11 cellular contexts compared by ENCODE assay signal in the genomic region with DNA sequence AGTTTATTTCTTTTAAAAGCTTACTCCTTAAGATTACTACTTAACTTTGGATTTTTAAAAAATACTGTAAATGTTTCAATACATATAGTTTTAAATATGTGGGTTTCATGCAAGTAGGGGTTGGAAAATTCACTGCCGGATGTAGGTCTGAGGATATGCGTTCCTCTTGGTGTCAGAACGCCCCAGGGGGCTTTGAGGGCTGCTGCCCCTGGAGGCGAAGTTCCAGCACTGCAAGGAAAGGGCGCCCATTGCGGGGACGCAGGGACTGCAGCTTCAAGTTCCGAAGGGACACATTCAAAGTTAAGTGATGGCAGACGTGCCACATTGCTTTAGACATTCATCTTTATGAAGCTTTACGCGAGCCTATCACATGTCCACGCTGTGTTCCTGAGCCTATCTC.
A peak's percentile ranks its signal among the peaks of the same experiment; 100 is the strongest.
DNase-seq lines count a peak whose midpoint lies in the region; TF ChIP-seq lines count a peak whose summit lies in the region.
"Had no signal": no experiment of that assay in that cellular context is flagged by ENCODE, and none has a peak within 500 bp of the region (broad histone marks: within the 10 kb centered on the region; RNA-seq: fewer than 3 reads in every experiment).

No MANE protein-coding gene starts in this region.

- POLR2A ChIA-PET in BJ (lab: Charles Lee): no interaction called here

- H3K27ac Mint-ChIP-seq in immature natural killer cell: no peak overlapping the region

- H3K4me3 ChIP-seq in BJ (ENCODE audit: low read depth, low read length) (no peak overlapping the region), SJCRH30 (no peak overlapping the region)

- CTCF ChIA-PET in BJ (lab: Yijun Ruan, JAX): no interaction called here

- H3K27me3 Mint-ChIP-seq in immature natural killer cell (ENCODE audit: low read depth in 3 of 3): peaks cover 0 to 12% (median 7%) of the 10 kb centered on the region in 3 donors

- H3K4me3 Mint-ChIP-seq in immature natural killer cell: no peak overlapping the region

- no peaks in the 10 kb centered on the region for H3K9me3 ChIP-seq in SJCRH30 (replicated peaks)

- H3K4me1 ChIP-seq in SJCRH30: no peaks in the 10 kb centered on the region

- no peaks in the 10 kb centered on the region for H3K9me3 Mint-ChIP-seq in immature natural killer cell

- H3K4me1 Mint-ChIP-seq in immature natural killer cell: no peaks in the 10 kb centered on the region

- in situ Hi-C loops in GM13977 (cut with MboI; ENCODE audit: low pct_unique_long_range_greater_than_20kb, low sequenced_read_pairs, unreplicated experiment): no loop called here

- no peaks in the 10 kb centered on the region for H3K36me3 Mint-ChIP-seq in immature natural killer cell

- H3K27ac ChIP-seq in SJCRH30: no peak overlapping the region

- DNase-seq in BJ (ENCODE audit: low read depth) (no peak), GM13977 (ENCODE audit: low spot score) (no peak), SJCRH30 (peak; percentile 21 to 38), iPS-NIHi7 (ENCODE audit: extremely low spot score) (peak; percentile 82), retina (no peak), EL (no peak), OCI-M2 (lab: John Stamatoyannopoulos, UW; ENCODE audit: unreplicated experiment) (no peak), immature natural killer cell (no peak)
- DNase-seq: central memory CD4-positive, alpha-beta T cell; MV-4-11; right cardiac atrium had no signal

- H3K27me3 ChIP-seq in BJ (ENCODE audit: control insufficient read depth, insufficient read depth, low read length) (no peaks in the 10 kb centered on the region), SJCRH30 (peaks cover 4% of the 10 kb centered on the region; the same call in 1 of the 2 replicates)

- H3K36me3 ChIP-seq in BJ (ENCODE audit: control insufficient read depth, insufficient read depth, low read length) (no peaks in the 10 kb centered on the region), SJCRH30 (no peaks in the 10 kb centered on the region)

- TF ChIP-seq CTCF in BJ (IDR thresholded peaks at IDR 0.05; ENCODE audit: insufficient read depth, low read depth, low read length): 0 out of 2 replicates have a peak, but pooled peaks have one; percentile 14
- TF ChIP-seq CTCF in GM13977 (IDR thresholded peaks at IDR 0.05; ENCODE audit: extremely low read depth, insufficient read depth, missing control alignments): peak; percentile 28

Comparison
In these comparisons a context has a peak if more than half of its experiments do, and no peak if none do; other contexts are left out.
1. DNase-seq: peak in SJCRH30 (2 of 2) and iPS-NIHi7 (single experiment); none in BJ (single experiment), GM13977 (single experiment), retina (single experiment), EL (single experiment), OCI-M2 (single experiment) and immature natural killer cell (0 of 3).